ENCODE assay signal across 8 cellular contexts in the genomic region with DNA sequence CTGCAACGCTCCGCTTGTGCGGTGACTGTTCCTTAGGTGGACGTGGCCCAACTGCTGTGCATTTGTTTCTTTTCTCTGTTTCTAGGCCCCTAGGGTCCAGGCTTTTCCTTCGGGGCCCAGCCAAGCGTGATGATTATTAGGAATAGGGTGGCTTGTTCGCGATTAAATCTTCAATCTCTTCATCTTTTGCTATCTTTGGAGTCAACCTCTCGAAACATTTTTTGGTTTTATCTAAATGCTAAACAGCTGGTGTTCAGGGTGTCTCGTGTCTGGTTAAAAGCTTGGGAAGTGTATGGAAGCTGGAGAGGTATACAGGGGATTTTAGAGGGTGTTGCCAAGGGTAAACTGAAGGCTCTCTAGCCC. TPM values are rescaled to one million over a fixed set of nuclear protein-coding genes. Genes with fewer than 3 reads are reported as not detected.
A peak's percentile ranks its signal among the peaks of the same experiment; 100 is the strongest.
DNase-seq lines count a peak whose midpoint lies in the region; ATAC-seq and TF ChIP-seq lines count a peak whose summit lies in the region.

No MANE protein-coding gene starts in this region.

- ATAC-seq in foreskin keratinocyte (no peak), HG03520 (IDR thresholded peaks at IDR 0.05; ENCODE audit: unreplicated experiment) (no peak)

- DNase-seq in NCI-H82 (lab: John Stamatoyannopoulos, UW) (peak; percentile 14), NCI-H82 treated with DMSO at 0.1 percent for 48 hours (lab: John Stamatoyannopoulos, UW; ENCODE audit: unreplicated experiment) (no peak), SJCRH30 (peak in 1 of 2 experiments; percentile 6), foreskin keratinocyte (peak in 1 of 2 donors; percentile 41), activated gamma-delta T cell treated with Interleukin-2 at 50 U/mL for 16 hours (no peak)
- DNase-seq in stimulated activated CD4-positive, alpha-beta T cell treated with anti-CD3 and anti-CD28 coated beads, Interleukin-4, amount 100 ng/mL, for 4 hours: no peak

- H3K9me3 ChIP-seq in SJCRH30 (replicated peaks) (no peaks in the 10 kb centered on the region), skeletal muscle satellite cell (replicated peaks; ENCODE audit: low read length) (no peaks in the 10 kb centered on the region)

- no peak overlapping the region for H3K27ac ChIP-seq in SJCRH30
- H3K27ac ChIP-seq in foreskin keratinocyte: peak overlapping the region; percentile 67

- H3K27me3 ChIP-seq in SJCRH30 (peaks cover 5% of the 10 kb centered on the region; the same call in 1 of the 2 replicates), foreskin keratinocyte (no peaks in the 10 kb centered on the region), skeletal muscle satellite cell (ENCODE audit: control insufficient read depth, insufficient read depth, low read length) (peaks cover 31% of the 10 kb centered on the region)

- H3K4me1 ChIP-seq in SJCRH30 (no peaks in the 10 kb centered on the region), foreskin keratinocyte (peaks cover 16% of the 10 kb centered on the region), skeletal muscle satellite cell (ENCODE audit: control insufficient read depth, insufficient read depth, low read length) (peaks cover 25% of the 10 kb centered on the region)

- H3K4me3 ChIP-seq in SJCRH30 (peak overlapping the region; percentile 53), skeletal muscle satellite cell (ENCODE audit: low read length) (peak overlapping the region; percentile 66)

- no peak for TF ChIP-seq CTCF in foreskin keratinocyte (conservative IDR thresholded peaks at IDR 0.05)

- H3K9ac ChIP-seq in skeletal muscle satellite cell (ENCODE audit: low read depth, low read length): peak overlapping the region; percentile 35

- peak overlapping the region; percentile 88 for H3K4me2 ChIP-seq in skeletal muscle satellite cell (ENCODE audit: low read length)

- no peaks in the 10 kb centered on the region for H3K36me3 ChIP-seq in SJCRH30
- no peaks in the 10 kb centered on the region for H3K36me3 ChIP-seq in skeletal muscle satellite cell (ENCODE audit: insufficient read depth, low read length)

RNA-seq across cellular contexts. Expression of a gene that starts 0.8 kb away (rescaled TPM):
- 1.7 and 2.6 TPM in 2 replicates for total RNA-seq in SJCRH30 (2014; rRNA removed; shearing (Covaris generic))
- total RNA-seq in foreskin keratinocyte: 7.3 and 8.0 TPM in 2 replicates
- polyA plus RNA-seq in foreskin keratinocyte: 4.2 and 5.0 TPM in 2 replicates
- total RNA-seq in skeletal muscle satellite cell (2012; rRNA removed): under 0.01 TPM in 1 of 2 replicates, not detected in the other
